Comparison of ENCODE assay signal across 9 cellular contexts in the genomic region with DNA sequence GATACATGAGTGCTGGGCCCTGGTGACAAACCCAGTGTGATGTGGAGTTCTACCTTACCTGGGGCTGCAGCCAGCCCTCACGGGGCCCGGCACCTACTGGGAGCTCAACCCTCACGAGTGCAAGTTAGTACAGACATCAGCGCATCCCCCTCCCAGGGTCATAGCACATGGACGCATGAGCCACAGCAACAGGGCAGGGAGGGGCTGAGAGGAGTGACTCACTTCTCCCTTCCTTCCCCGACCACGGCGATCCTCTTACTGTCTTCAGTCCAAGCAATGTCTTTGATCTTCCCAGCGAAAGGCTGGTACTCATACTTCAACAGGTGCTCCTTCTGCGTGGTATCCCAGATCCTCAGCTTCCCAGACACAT. TPM values are rescaled to one million over a fixed set of nuclear protein-coding genes. Genes with fewer than 3 reads are reported as not detected.
DNase-seq lines count a peak whose midpoint lies in the region; ATAC-seq and TF ChIP-seq lines count a peak whose summit lies in the region.
"Had no signal": no experiment of that assay in that cellular context is flagged by ENCODE, and none has a peak within 500 bp of the region (broad histone marks: within the 10 kb centered on the region; RNA-seq: fewer than 3 reads in every experiment).

No MANE protein-coding gene starts in this region.

- DNase-seq in GM03348 (ENCODE audit: low spot score): peak; percentile 57
- DNase-seq in RWPE2 (ENCODE audit: low spot score): no peak
- peak; percentile 61 for DNase-seq in mammary epithelial cell
- DNase-seq in sigmoid colon: no peak
- no peak for DNase-seq in DMS153 treated with DMSO at 0.1 percent for 48 hours (lab: John Stamatoyannopoulos, UW; ENCODE audit: unreplicated experiment)
- DNase-seq: NCI-H526 had no signal

- H3K79me2 ChIP-seq in mammary epithelial cell (ENCODE audit: insufficient read depth, low read length): peaks cover 91% of the 10 kb centered on the region

- BruUV-seq in mammary epithelial cell (replicated peaks; lab: Mats Ljungman, UMichigan): no TSS peak

- dilution Hi-C loops in mammary epithelial cell (cut with HindIII; ENCODE audit: low sequenced_read_pairs): no loop called here

- H3K4me1 ChIP-seq in RWPE2 (ENCODE audit: insufficient read depth, poor library complexity, severe bottlenecking) (peaks cover 50% of the 10 kb centered on the region), mammary epithelial cell (ENCODE audit: insufficient read depth, low read length) (peaks cover 89% of the 10 kb centered on the region), sigmoid colon (peaks cover 0 to 100% (median 100%) of the 10 kb centered on the region in 4 donors)

- in situ Hi-C loops in mammary epithelial cell (cut with MboI; ENCODE audit: low sequenced_read_pairs in 2 of 2): no loop called here

- WGBS in mammary epithelial cell (ENCODE audit: low coverage, missing lambda C conversion rate): 53% methylated on average over 7 of the region's 10 CpGs
- WGBS in sigmoid colon, 2 donors: 78 to 84% methylated on average over 10 of the region's 10 CpGs

- H3K4me3 ChIP-seq in RWPE2 (ENCODE audit: severe bottlenecking) (no peak overlapping the region), mammary epithelial cell (replicated peaks in 1 of 3; ENCODE audit: insufficient read depth in 1 of 3, low read depth in 2 of 3, low read length in 3 of 3) (no peak overlapping the region), sigmoid colon (no peak overlapping the region)

- intact Hi-C loops in mammary epithelial cell (cut with micrococcal nuclease): no loop called here
- intact Hi-C loops in sigmoid colon (cut with DNase I): no loop called here

- H3K27ac ChIP-seq in RWPE2 (ENCODE audit: poor library complexity, severe bottlenecking) (peak overlapping the region; percentile 88), mammary epithelial cell (ENCODE audit: insufficient read depth, low read depth, low read length) (peak overlapping the region; percentile 86), sigmoid colon (peak overlapping the region; percentile 89 to 98 (median 92))

- H3K27me3 ChIP-seq in RWPE2 (ENCODE audit: insufficient read depth, poor library complexity, severe bottlenecking) (no peaks in the 10 kb centered on the region), mammary epithelial cell (ENCODE audit: insufficient read depth, low read length) (no peaks in the 10 kb centered on the region), sigmoid colon (no peaks in the 10 kb centered on the region)

- no peak overlapping the region for H3K4me2 ChIP-seq in mammary epithelial cell (ENCODE audit: insufficient read depth, low read depth, low read length)

- CTCF ChIA-PET in mammary epithelial cell (lab: Charles Lee; ENCODE audit: low non-redundant PET): no interaction called here

- no peak for TF ChIP-seq EP300 in sigmoid colon (IDR thresholded peaks at IDR 0.05)

- no peak overlapping the region for H3K9ac ChIP-seq in mammary epithelial cell (ENCODE audit: insufficient read depth, low read length)

- TF ChIP-seq POLR2A in sigmoid colon (IDR thresholded peaks at IDR 0.05): no peak

- peaks cover 9% of the 10 kb centered on the region for H4K20me1 ChIP-seq in mammary epithelial cell (ENCODE audit: insufficient read depth, low read length)

- ATAC-seq in RWPE2 (ENCODE audit: low read depth) (peak; percentile 32), GM21576 (IDR thresholded peaks at IDR 0.05; ENCODE audit: unreplicated experiment) (no peak), GM21367 (IDR thresholded peaks at IDR 0.05; ENCODE audit: unreplicated experiment) (no peak), HG03159 (IDR thresholded peaks at IDR 0.05; ENCODE audit: unreplicated experiment) (no peak)

- TF ChIP-seq CTCF in RWPE2 (IDR thresholded peaks at IDR 0.05; ENCODE audit: poor library complexity, severe bottlenecking) (no peak), mammary epithelial cell (conservative IDR thresholded peaks at IDR 0.05 in 1 of 2, IDR thresholded peaks at IDR 0.05 in 1 of 2; ENCODE audit: extremely low read depth in 1 of 2, insufficient read depth in 1 of 2, low read depth in 1 of 2, low read length in 2 of 2) (no peak), sigmoid colon (IDR thresholded peaks at IDR 0.05) (no peak)

- H3K9me3 ChIP-seq in RWPE2 (ENCODE audit: severe bottlenecking): no peaks in the 10 kb centered on the region
- no peaks in the 10 kb centered on the region for H3K9me3 ChIP-seq in mammary epithelial cell (replicated peaks; ENCODE audit: insufficient read depth, low read length)
- no peaks in the 10 kb centered on the region for H3K9me3 ChIP-seq in sigmoid colon

- H3K36me3 ChIP-seq in RWPE2 (ENCODE audit: low read depth) (peaks cover 83% of the 10 kb centered on the region), mammary epithelial cell (ENCODE audit: insufficient read depth, low read length) (peaks cover 42% of the 10 kb centered on the region), sigmoid colon (peaks cover 17 to 69% (median 44%) of the 10 kb centered on the region in 4 donors)

- H2AFZ ChIP-seq in mammary epithelial cell (ENCODE audit: low read depth, low read length): no peak overlapping the region

RNA-seq across cellular contexts. Expression of a gene that starts 17.8 kb away (rescaled TPM):
- total RNA-seq in mammary epithelial cell (100 to 1,000 TPM; 384 to 470 TPM), sigmoid colon (100 to 1,000 TPM; 171 to 267 (median 238) TPM)
- polyA plus RNA-seq in mammary epithelial cell (466 TPM), sigmoid colon (100 to 1,000 TPM; 200 to 267 (median 247) TPM)
- 713 TPM for polyA minus RNA-seq in mammary epithelial cell

Comparison
In these comparisons a context has a peak if more than half of its experiments do, and no peak if none do; other contexts are left out.
1. DNase-seq: peak in GM03348 (single experiment) and mammary epithelial cell (single experiment); none in RWPE2 (single experiment), sigmoid colon (single experiment) and DMS153 treated with DMSO at 0.1 percent for 48 hours (single experiment).
2. Peak in every context shown above with its lines, with median percentiles within 50 percentile points of each other: H3K27ac ChIP-seq.